ENCODE assay signal across 22 cellular contexts in the genomic region with DNA sequence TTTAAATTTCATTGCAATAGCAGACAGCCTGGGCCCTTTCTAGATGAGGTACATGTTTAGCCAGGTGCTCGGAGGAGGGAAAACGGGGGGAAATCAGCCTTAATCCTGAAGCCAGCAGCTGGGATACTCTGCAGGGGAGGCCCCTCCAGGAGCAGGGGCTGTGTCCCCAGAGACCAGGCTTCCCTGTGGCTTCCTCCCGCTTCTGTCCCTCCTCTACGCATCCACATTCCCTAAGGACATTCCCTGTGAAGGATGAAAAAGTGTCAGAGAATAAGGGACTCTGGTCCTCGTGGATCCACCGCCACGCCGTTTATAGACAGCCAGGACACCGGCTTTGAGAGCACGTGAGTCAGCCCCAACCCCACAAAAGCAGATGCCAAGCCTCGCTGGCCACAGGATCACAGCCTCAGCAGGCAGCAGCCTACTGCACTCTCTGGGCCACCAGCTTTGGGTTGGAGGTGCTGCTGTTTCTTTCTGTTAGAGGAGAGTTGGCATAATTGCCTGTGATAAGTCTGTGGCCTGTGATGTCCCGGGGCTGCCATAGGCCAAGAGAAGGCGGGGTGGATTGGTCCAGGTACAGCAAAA.
"Had no signal": no experiment of that assay in that cellular context is flagged by ENCODE, and none has a peak within 500 bp of the region (broad histone marks: within the 10 kb centered on the region; RNA-seq: fewer than 3 reads in every experiment).

No MANE protein-coding gene starts in this region.

- H3K4me1 ChIP-seq: colonic mucosa, parathyroid adenoma, tibial artery had no signal

- H3K79me2 ChIP-seq: parathyroid adenoma had no signal

- FAIRE-seq: urothelium cell line had no signal

- H3K27ac ChIP-seq: brain microvascular endothelial cell, colonic mucosa, neutrophil, parathyroid adenoma, tibial artery, VCaP had no signal

- H3K4me3 ChIP-seq: colonic mucosa, tibial artery had no signal

- H3K9me3 ChIP-seq: colonic mucosa, neutrophil, tibial artery had no signal

- H3K9ac ChIP-seq: parathyroid adenoma had no signal

- DNase-seq: activated CD4-positive, alpha-beta T cell treated with anti-CD3 and anti-CD28 coated beads, Interleukin-2, amount 50 U/mL, for 4 hours; activated naive CD4-positive, alpha-beta T cell treated with Interleukin-2 at 50 U/mL for 16 hours; activated T-cell treated with anti-CD3 and anti-CD28 coated beads for 4 hours; brain microvascular endothelial cell; central memory CD4-positive, alpha-beta T cell; colonic mucosa; erythroblast; foreskin melanocyte; glutamatergic neuron; kidney glomerular epithelial cell; left ventricle myocardium superior; mesenchymal stem cell; natural killer cell; stimulated activated naive CD8-positive, alpha-beta T cell treated with anti-CD3 and anti-CD28 coated beads, Interleukin-15, Interleukin-2, amounts not matched to agents 100 U/mL and 50 U/mL, for 24 hours; substantia nigra; SW 1271; T-helper 2 cell; tibial artery had no signal

- H3K36me3 ChIP-seq: brain microvascular endothelial cell, colonic mucosa had no signal

- H3K27me3 ChIP-seq: brain microvascular endothelial cell, colonic mucosa, neutrophil, tibial artery had no signal

- H2AFZ ChIP-seq: parathyroid adenoma had no signal

- ATAC-seq: left ventricle myocardium superior; natural killer cell; stimulated activated naive CD8-positive, alpha-beta T cell treated with anti-CD3 and anti-CD28 coated beads, Interleukin-15, Interleukin-2, amounts not matched to agents 100 U/mL and 50 U/mL, for 24 hours had no signal
